In genomic region chr5:58944221-58944620, GRCh38 we compare ENCODE assay signal across 20 cellular contexts.
DNase-seq lines count a peak whose midpoint lies in the region; ATAC-seq and TF ChIP-seq lines count a peak whose summit lies in the region.
"Had no signal": no experiment of that assay in that cellular context is flagged by ENCODE, and none has a peak within 500 bp of the region (broad histone marks: within the 10 kb centered on the region; RNA-seq: fewer than 3 reads in every experiment).

No MANE protein-coding gene starts in this region.

- no peaks in the 10 kb centered on the region for H3K9me3 ChIP-seq in PC-3 (ENCODE audit: low read length)
- H3K9me3 ChIP-seq in osteoblast (ENCODE audit: low read depth, low read length), result no peaks in the 10 kb centered on the region
- H3K9me3 ChIP-seq: SJSA1 had no signal

- CTCF ChIA-PET in PC-3 (lab: Charles Lee), result no interaction called here

- no peaks in the 10 kb centered on the region for H3F3A ChIP-seq in PC-3 (ENCODE audit: low read length, unreplicated experiment)

- no peaks in the 10 kb centered on the region for H4K20me1 ChIP-seq in PC-3 (ENCODE audit: low read length)
- no peaks in the 10 kb centered on the region for H4K20me1 ChIP-seq in osteoblast (ENCODE audit: insufficient read depth, low read length)
- H4K20me1 ChIP-seq: BLaER1 treated with 17β-estradiol and CSF1 and Interleukin-3, amounts not matched to agents 10 nM and 100 nM had no signal

- H3K79me2 ChIP-seq in PC-3 (ENCODE audit: low read length), result no peaks in the 10 kb centered on the region
- H3K79me2 ChIP-seq in osteoblast (ENCODE audit: insufficient read depth, low read length), result no peaks in the 10 kb centered on the region

- H3K36me3 ChIP-seq in PC-3 (ENCODE audit: low read depth, low read length) (no peaks in the 10 kb centered on the region), osteoblast (ENCODE audit: insufficient read depth, low read length) (no peaks in the 10 kb centered on the region)
- H3K36me3 ChIP-seq: BLaER1 treated with 17β-estradiol and CSF1 and Interleukin-3, amounts not matched to agents 10 nM and 100 nM; MG63; SJSA1 had no signal

- no TSS peak for BruUV-seq in PC-3 (replicated peaks; lab: Mats Ljungman, UMichigan)

- POLR2A ChIA-PET in PC-3 (lab: Charles Lee; ENCODE audit: unreplicated experiment), result interaction anchor here (0.6 kb wide), 2 partner anchors 14 to 53 kb away, joined by 3 to 4 read pairs; no protein-coding TSS in a partner anchor

- H3K27ac ChIP-seq in PC-3 (ENCODE audit: low read length) (peak overlapping the region; percentile 23; the same call in 1 of the 2 replicates), osteoblast (ENCODE audit: low read depth, low read length) (no peak overlapping the region)
- H3K27ac ChIP-seq: BLaER1 treated with 17β-estradiol and CSF1 and Interleukin-3, amounts not matched to agents 10 nM and 100 nM; KMS-11; SJSA1 had no signal

- H3K27me3 ChIP-seq in PC-3 (ENCODE audit: low read length) (no peaks in the 10 kb centered on the region), osteoblast (ENCODE audit: insufficient read depth, low read length) (no peaks in the 10 kb centered on the region)
- H3K27me3 ChIP-seq: BLaER1 treated with 17β-estradiol and CSF1 and Interleukin-3, amounts not matched to agents 10 nM and 100 nM; MG63; SJSA1 had no signal

- ATAC-seq in PC-3 (peak; percentile 45), HG03520 (IDR thresholded peaks at IDR 0.05; ENCODE audit: unreplicated experiment) (no peak)
- ATAC-seq: CD8-positive, alpha-beta T cell; HepG2 had no signal

- peaks cover 11% of the 10 kb centered on the region for H3K4me1 ChIP-seq in PC-3 (ENCODE audit: insufficient read depth, low read length)
- peaks cover 20% of the 10 kb centered on the region for H3K4me1 ChIP-seq in osteoblast (ENCODE audit: insufficient read depth, low read length)
- H3K4me1 ChIP-seq: SJSA1 had no signal

- H3K9me2 ChIP-seq in PC-3 (replicated peaks; ENCODE audit: low read length), result no peaks in the 10 kb centered on the region

- intact Hi-C loops in PC-3 (cut with micrococcal nuclease) (loop anchor here (1.0 kb wide), 1 partner anchor 53 kb away; no protein-coding TSS in a partner anchor), head of caudate nucleus (cut with DNase I) (no loop called here)

- DNase-seq in EL (peak; percentile 32), PC-3 (peak; percentile 30), fibroblast of mammary gland (ENCODE audit: low read depth) (peak; percentile 45), osteoblast (ENCODE audit: insufficient read length, low spot score, missing footprints) (no peak), head of caudate nucleus (no peak)
- DNase-seq in stimulated activated CD4-positive, alpha-beta T cell treated with anti-CD3 and anti-CD28 coated beads, Interleukin-1b, Interleukin-23, amount 100 ng/mL, for 48 hours, result no peak
- DNase-seq: Calu3; CD8-positive, alpha-beta T cell; GOT3; MG63; NCI-H1048; NCI-H1436; NCI-H1930; NCI-H226; NCI-H526 had no signal

- H2AFZ ChIP-seq in PC-3 (ENCODE audit: low read length) (no peak overlapping the region), osteoblast (ENCODE audit: low read length) (no peak overlapping the region)

- H3K9ac ChIP-seq in PC-3 (ENCODE audit: low read length), result no peak overlapping the region
- H3K9ac ChIP-seq: BLaER1 treated with 17β-estradiol and CSF1 and Interleukin-3, amounts not matched to agents 10 nM and 100 nM; KMS-11 had no signal

- no peak for TF ChIP-seq CTCF in PC-3 (conservative IDR thresholded peaks at IDR 0.05; ENCODE audit: low read depth, low read length)
- TF ChIP-seq CTCF in fibroblast of mammary gland (conservative IDR thresholded peaks at IDR 0.05; ENCODE audit: control insufficient read depth, insufficient read depth, low read depth, low read length), result no peak
- no peak for TF ChIP-seq CTCF in osteoblast (IDR thresholded peaks at IDR 0.05; ENCODE audit: extremely low read depth, low read depth, low read length)

- H3K4me2 ChIP-seq in PC-3 (ENCODE audit: low read length), result peak overlapping the region; percentile 53; the same call in 1 of the 2 replicates
- H3K4me2 ChIP-seq in osteoblast (ENCODE audit: insufficient read depth, low read length), result peak overlapping the region; percentile 45
- H3K4me2 ChIP-seq: BLaER1 treated with 17β-estradiol and CSF1 and Interleukin-3, amounts not matched to agents 10 nM and 100 nM; KMS-11 had no signal

- no peak overlapping the region for H3K4me3 ChIP-seq in PC-3 (ENCODE audit: low read length)
- H3K4me3 ChIP-seq in fibroblast of mammary gland (ENCODE audit: control insufficient read depth, low read depth, low read length), result no peak overlapping the region
- H3K4me3 ChIP-seq in osteoblast (ENCODE audit: insufficient read depth, low read length), result no peak overlapping the region
- H3K4me3 ChIP-seq: BLaER1 treated with 17β-estradiol and CSF1 and Interleukin-3, amounts not matched to agents 10 nM and 100 nM; MG63; SJSA1 had no signal

Comparison
In these comparisons a context has a peak if more than half of its experiments do, and no peak if none do; other contexts are left out.
1. DNase-seq: peak in EL (single experiment), PC-3 (single experiment) and fibroblast of mammary gland (single experiment); none in osteoblast (single experiment), stimulated activated CD4-positive, alpha-beta T cell treated with anti-CD3 and anti-CD28 coated beads, Interleukin-1b, Interleukin-23, amount 100 ng/mL, for 48 hours (single experiment) and head of caudate nucleus (0 of 42).